Comparison of ENCODE assay signal across 8 cellular contexts in genomic region chr2:203453858-203454451, GRCh38.
A peak's percentile ranks its signal among the peaks of the same experiment; 100 is the strongest.
DNase-seq lines count a peak whose midpoint lies in the region; ATAC-seq, FAIRE-seq and TF ChIP-seq lines count a peak whose summit lies in the region.

No MANE protein-coding gene starts in this region.

- peak; percentile 76 to 93 (median 83) for ATAC-seq in right lobe of liver

- DNase-seq in GM10266 (ENCODE audit: extremely low spot score) (peak; percentile 52), KG1 (lab: John Stamatoyannopoulos, UW) (peak; percentile 26), RWPE1 (ENCODE audit: low spot score) (peak; percentile 41), right lobe of liver (no peak), uterus (no peak)
- no peak for DNase-seq in activated T-helper 2 cell treated with anti-CD3 and anti-CD28 coated beads, Interferon-gamma antibody, Interleukin-2, Interleukin-4, amounts not matched to agents 10 μg/mL and 5 μg/mL and 100 μg/mL, durations not matched to agents 14 hours and 24 hours and 36 hours (ENCODE audit: low spot score)

- H3K9me3 Mint-ChIP-seq in activated T-helper 2 cell treated with anti-CD3 and anti-CD28 coated beads, Interferon-gamma antibody, Interleukin-2, Interleukin-4, amounts not matched to agents 10 μg/mL and 5 μg/mL and 100 μg/mL, durations not matched to agents 14 hours and 24 hours and 36 hours = no peaks in the 10 kb centered on the region

- H3K27me3 ChIP-seq in ACC112 (ENCODE audit: insufficient read depth, low read length) (no peaks in the 10 kb centered on the region), right lobe of liver (no peaks in the 10 kb centered on the region), uterus (no peaks in the 10 kb centered on the region)

- peak; percentile 79 for FAIRE-seq in colon (lab: Jason Lieb, UNC)

- peak; percentile 77 for TF ChIP-seq CTCF in GM10266 (IDR thresholded peaks at IDR 0.05; ENCODE audit: control insufficient read depth, insufficient read depth, low read depth, missing control alignments)
- peak; percentile 77 for TF ChIP-seq CTCF in RWPE1 (conservative IDR thresholded peaks at IDR 0.05; ENCODE audit: low read depth)
- peak; percentile 63 to 70 (median 64) for TF ChIP-seq CTCF in right lobe of liver (IDR thresholded peaks at IDR 0.05)
- peak; percentile 53 to 76 (median 72) for TF ChIP-seq CTCF in uterus (IDR thresholded peaks at IDR 0.05)

- intact Hi-C loops in right lobe of liver (cut with DNase I) (no loop called here), uterus (cut with DNase I; ENCODE audit: low total_unique reads) (no loop called here)
- intact Hi-C loops in activated T-helper 2 cell treated with anti-CD3 and anti-CD28 coated beads, Interferon-gamma antibody, Interleukin-2, Interleukin-4, amounts not matched to agents 10 μg/mL and 5 μg/mL and 100 μg/mL, durations not matched to agents 14 hours and 24 hours and 36 hours (cut with micrococcal nuclease) = loop anchor here (2.0 kb wide), 1 partner anchor 229 kb away; no protein-coding TSS in a partner anchor

- H3K79me2 ChIP-seq in ACC112 (ENCODE audit: control insufficient read depth, insufficient read depth, low read length, unreplicated experiment) = peaks cover 4% of the 10 kb centered on the region

- H3K9me3 ChIP-seq in right lobe of liver (no peaks in the 10 kb centered on the region), uterus (no peaks in the 10 kb centered on the region)

- H2AFZ ChIP-seq in ACC112 (ENCODE audit: low read length, unreplicated experiment) = no peak overlapping the region

- H3K4me3 ChIP-seq in ACC112 (ENCODE audit: low read depth, low read length) (no peak overlapping the region), right lobe of liver (no peak overlapping the region), uterus (no peak overlapping the region)

- H3K4me1 ChIP-seq in ACC112 (ENCODE audit: control insufficient read depth, insufficient read depth, low read length, unreplicated experiment) (peaks cover 29% of the 10 kb centered on the region), right lobe of liver (no peaks in the 10 kb centered on the region), uterus (peaks cover 0 to 5% of the 10 kb centered on the region in 2 donors)

- no peak overlapping the region for H3K27ac Mint-ChIP-seq in activated T-helper 2 cell treated with anti-CD3 and anti-CD28 coated beads, Interferon-gamma antibody, Interleukin-2, Interleukin-4, amounts not matched to agents 10 μg/mL and 5 μg/mL and 100 μg/mL, durations not matched to agents 14 hours and 24 hours and 36 hours

- no peak for TF ChIP-seq POLR2A in right lobe of liver (IDR thresholded peaks at IDR 0.05)
- no peak for TF ChIP-seq POLR2A in uterus (IDR thresholded peaks at IDR 0.05)

- 11% methylated on average over 1 of the region's 1 CpG for WGBS in right lobe of liver (ENCODE audit: insufficient coverage, low coverage, low lambda C conversion rate, missing lambda C conversion rate)

- no peak overlapping the region for H3K4me3 Mint-ChIP-seq in activated T-helper 2 cell treated with anti-CD3 and anti-CD28 coated beads, Interferon-gamma antibody, Interleukin-2, Interleukin-4, amounts not matched to agents 10 μg/mL and 5 μg/mL and 100 μg/mL, durations not matched to agents 14 hours and 24 hours and 36 hours (ENCODE audit: low read depth)

- POLR2A ChIA-PET in RWPE1 (lab: Yijun Ruan, JAX; ENCODE audit: low non-redundant PET) = no interaction called here

- no peaks in the 10 kb centered on the region for H3K4me1 Mint-ChIP-seq in activated T-helper 2 cell treated with anti-CD3 and anti-CD28 coated beads, Interferon-gamma antibody, Interleukin-2, Interleukin-4, amounts not matched to agents 10 μg/mL and 5 μg/mL and 100 μg/mL, durations not matched to agents 14 hours and 24 hours and 36 hours (ENCODE audit: low read depth)

- no peaks in the 10 kb centered on the region for H3K27me3 Mint-ChIP-seq in activated T-helper 2 cell treated with anti-CD3 and anti-CD28 coated beads, Interferon-gamma antibody, Interleukin-2, Interleukin-4, amounts not matched to agents 10 μg/mL and 5 μg/mL and 100 μg/mL, durations not matched to agents 14 hours and 24 hours and 36 hours (ENCODE audit: low read depth)

- H3K36me3 ChIP-seq in ACC112 (ENCODE audit: insufficient read depth, low read length) (peaks cover 29% of the 10 kb centered on the region), right lobe of liver (peaks cover 0 to 97% (median 26%) of the 10 kb centered on the region in 4 donors), uterus (no peaks in the 10 kb centered on the region)

- CTCF ChIA-PET in RWPE1 (lab: Yijun Ruan, JAX) = interaction anchor here (0.6 to 1.2 kb wide), 3 partner anchors 20 to 361 kb away, joined by 3 to 7 read pairs (median 3); no protein-coding TSS in a partner anchor

- no peaks in the 10 kb centered on the region for H3K36me3 Mint-ChIP-seq in activated T-helper 2 cell treated with anti-CD3 and anti-CD28 coated beads, Interferon-gamma antibody, Interleukin-2, Interleukin-4, amounts not matched to agents 10 μg/mL and 5 μg/mL and 100 μg/mL, durations not matched to agents 14 hours and 24 hours and 36 hours (ENCODE audit: low read depth)

- H3K27ac ChIP-seq in ACC112 (ENCODE audit: low read depth, low read length) (peak overlapping the region; percentile 31; the same call in 1 of the 2 replicates), RWPE1 (no peak overlapping the region), right lobe of liver (no peak overlapping the region), uterus (no peak overlapping the region)

Comparison
In these comparisons a context has a peak if more than half of its experiments do, and no peak if none do; other contexts are left out.
1. DNase-seq: peak in GM10266 (single experiment), KG1 (single experiment) and RWPE1 (single experiment); none in right lobe of liver (0 of 3), uterus (0 of 2) and activated T-helper 2 cell treated with anti-CD3 and anti-CD28 coated beads, Interferon-gamma antibody, Interleukin-2, Interleukin-4, amounts not matched to agents 10 μg/mL and 5 μg/mL and 100 μg/mL, durations not matched to agents 14 hours and 24 hours and 36 hours (single experiment).
2. Peak in every context shown above with its lines, with median percentiles within 50 percentile points of each other: CTCF ChIP-seq.